In genomic region chr9:21077842-21078241, GRCh38 we compare ENCODE assay signal across 1 cellular context.
TF ChIP-seq lines count a peak whose summit lies in the region.

TSS of gene IFNB1 (minus strand) at chr9:21077942. CDS start at chr9:21077869, 73 bp downstream.

TF ChIP-seq in GM12878, 131 proteins besides CTCF, POLR2A, EP300 and RAD21:
- TF ChIP-seq JUND (IDR thresholded peaks at IDR 0.05; ENCODE audit: low read depth, low read length) (no peak), SPI1 (IDR thresholded peaks at IDR 0.05; ENCODE audit: borderline replicate concordance, insufficient read depth, low read depth, low read length) (0 out of 2 replicates have a peak, but pooled peaks have one; percentile 21), PAX5 (IDR thresholded peaks at IDR 0.05; ENCODE audit: borderline replicate concordance, low read depth, low read length) (no peak)
